ENCODE assay signal across 16 cellular contexts in genomic region chr6:39199541-39199940, GRCh38. TPM values are rescaled to one million over a fixed set of nuclear protein-coding genes. Genes with fewer than 3 reads are reported as not detected.
DNase-seq lines count a peak whose midpoint lies in the region; ATAC-seq, FAIRE-seq and TF ChIP-seq lines count a peak whose summit lies in the region.
"Had no signal": no experiment of that assay in that cellular context is flagged by ENCODE, and none has a peak within 500 bp of the region (broad histone marks: within the 10 kb centered on the region; RNA-seq: fewer than 3 reads in every experiment).

No MANE protein-coding gene starts in this region.

- H3K27ac ChIP-seq in right lobe of liver (no peak overlapping the region), HepG2 (ENCODE audit: extremely low read length, insufficient read depth, low read length) (no peak overlapping the region), endodermal cell (ENCODE audit: low read depth, low read length) (no peak overlapping the region), mesendoderm (ENCODE audit: low read depth, low read length) (no peak overlapping the region), SK-N-SH (ENCODE audit: low read depth in 2 of 2, low read length in 1 of 2) (no peak overlapping the region)
- H3K27ac ChIP-seq: 22Rv1, BLaER1, GM23248 had no signal

- no peak overlapping the region for H2BK15ac ChIP-seq in mesendoderm (replicated peaks; ENCODE audit: low read depth)

- no peak overlapping the region for H4K5ac ChIP-seq in mesendoderm (ENCODE audit: low read length)

- intact Hi-C loops in right lobe of liver (cut with DNase I): no loop called here
- intact Hi-C loops in HepG2 (cut with micrococcal nuclease; ENCODE audit: unreplicated experiment): no loop called here

- H3K56ac ChIP-seq in mesendoderm (ENCODE audit: low read length): peak overlapping the region; percentile 10

- no peak overlapping the region for H3K18ac ChIP-seq in mesendoderm (ENCODE audit: low read length)

- BruUV-seq in HepG2 (replicated peaks; lab: Mats Ljungman, UMichigan): no TSS peak

- peaks cover 0 to 31% (median 2%) of the 10 kb centered on the region in 4 donors for H3K4me1 ChIP-seq in right lobe of liver
- no peaks in the 10 kb centered on the region for H3K4me1 ChIP-seq in HepG2 (ENCODE audit: insufficient read depth, low read length)
- H3K4me1 ChIP-seq in endodermal cell (ENCODE audit: control insufficient read depth, insufficient read depth, low read length): peaks cover 29% of the 10 kb centered on the region
- peaks cover 28% of the 10 kb centered on the region for H3K4me1 ChIP-seq in mesendoderm (ENCODE audit: control insufficient read depth, low read depth, low read length)
- H3K4me1 ChIP-seq in SK-N-SH (ENCODE audit: control insufficient read depth in 1 of 2, insufficient read depth in 2 of 2, low read depth in 1 of 2, low read length in 1 of 2): peaks cover 0 to 4% of the 10 kb centered on the region in 2 experiments; a peak in 1 of 4 replicates

- H3K27me3 ChIP-seq in right lobe of liver (no peaks in the 10 kb centered on the region), HepG2 (ENCODE audit: control insufficient read depth in 1 of 2, insufficient read depth in 2 of 2, low read length in 2 of 2) (no peaks in the 10 kb centered on the region; a peak in 2 of 5 replicates), endodermal cell (ENCODE audit: control insufficient read depth, insufficient read depth, low read length, poor library complexity, severe bottlenecking) (no peaks in the 10 kb centered on the region), mesendoderm (ENCODE audit: insufficient read depth, low read length, poor library complexity) (no peaks in the 10 kb centered on the region), SK-N-SH (ENCODE audit: insufficient read depth) (no peaks in the 10 kb centered on the region)

- TF ChIP-seq POLR2A in right lobe of liver (IDR thresholded peaks at IDR 0.05) (no peak), HepG2 (IDR thresholded peaks at IDR 0.05; ENCODE audit: insufficient read depth in 1 of 2, low read depth in 2 of 2, low read length in 2 of 2) (no peak)

- TF ChIP-seq CTCF in right lobe of liver (IDR thresholded peaks at IDR 0.05) (no peak), HepG2 (CRISPR knock-in tag; IDR thresholded peaks at IDR 0.05) (no peak), endodermal cell (conservative IDR thresholded peaks at IDR 0.05) (no peak), SK-N-SH (IDR thresholded peaks at IDR 0.05) (no peak)

- H3K36me3 Mint-ChIP-seq in endodermal cell (ENCODE audit: low read depth): peaks cover 32% of the 10 kb centered on the region

- peak in 2 of 3 donors; percentile 13 to 46 for DNase-seq in right lobe of liver
- DNase-seq in HepG2 (ENCODE audit: low spot score): no peak
- no peak for DNase-seq in endodermal cell
- no peak for DNase-seq in mesendoderm
- DNase-seq in SK-N-SH: no peak
- DNase-seq: AML-193, DMS 273 treated with DMSO at 0.1 percent for 48 hours, GM23248, H7 had no signal

- no peak for ATAC-seq in right lobe of liver
- no peak for ATAC-seq in HepG2
- no peak for ATAC-seq in GM18909 (IDR thresholded peaks at IDR 0.05; ENCODE audit: poor library complexity, unreplicated experiment)
- no peak for ATAC-seq in GM18517 (IDR thresholded peaks at IDR 0.05; ENCODE audit: unreplicated experiment)

- H3K36me3 ChIP-seq in right lobe of liver: peaks cover 0 to 14% (median 4%) of the 10 kb centered on the region in 4 donors
- no peaks in the 10 kb centered on the region for H3K36me3 ChIP-seq in HepG2 (replicated peaks in 1 of 2; ENCODE audit: control insufficient read depth in 1 of 2, insufficient read depth in 2 of 2, low read length in 2 of 2)
- peaks cover 15% of the 10 kb centered on the region for H3K36me3 ChIP-seq in endodermal cell (ENCODE audit: control insufficient read depth, insufficient read depth, low read length)
- H3K36me3 ChIP-seq in mesendoderm (ENCODE audit: control insufficient read depth, insufficient read depth, low read length): peaks cover 2% of the 10 kb centered on the region
- no peaks in the 10 kb centered on the region for H3K36me3 ChIP-seq in SK-N-SH (replicated peaks in 1 of 2; ENCODE audit: control insufficient read depth in 1 of 2, insufficient read depth in 2 of 2, low read length in 1 of 2)
- H3K36me3 ChIP-seq: BLaER1 had no signal

- H3K9me2 ChIP-seq in SK-N-SH: no peaks in the 10 kb centered on the region

- H3K27me3 Mint-ChIP-seq in endodermal cell (ENCODE audit: insufficient read depth): no peaks in the 10 kb centered on the region
- H3K27me3 Mint-ChIP-seq: CD8-positive, alpha-beta memory T cell had no signal

- in situ Hi-C loops in HepG2 (cut with HindIII; ENCODE audit: extremely low pct_ligation_motif_present, low pct_unique_long_range_greater_than_20kb): no loop called here

- TF ChIP-seq RAD21 in HepG2 (CRISPR knock-in tag; IDR thresholded peaks at IDR 0.05) (no peak), SK-N-SH (IDR thresholded peaks at IDR 0.05; ENCODE audit: low read length) (no peak)

- no peak for TF ChIP-seq EP300 in HepG2 (IDR thresholded peaks at IDR 0.05; ENCODE audit: low read depth in 2 of 2, low read length in 2 of 2)
- no peak for TF ChIP-seq EP300 in HepG2 (CRISPR knock-in tag; IDR thresholded peaks at IDR 0.05; ENCODE audit: borderline replicate concordance)
- no peak for TF ChIP-seq EP300 in SK-N-SH (IDR thresholded peaks at IDR 0.05; ENCODE audit: borderline replicate concordance in 1 of 2, low read depth in 1 of 2, low read length in 1 of 2)

- H3K9me3 Mint-ChIP-seq in endodermal cell: no peaks in the 10 kb centered on the region
- H3K9me3 Mint-ChIP-seq: CD8-positive, alpha-beta memory T cell had no signal

- H3K23ac ChIP-seq in mesendoderm (ENCODE audit: low read length): no peak overlapping the region

- H2AK5ac ChIP-seq in mesendoderm (ENCODE audit: low read length): no peak overlapping the region

- H3K4me3 Mint-ChIP-seq in endodermal cell: no peak overlapping the region
- H3K4me3 Mint-ChIP-seq: CD8-positive, alpha-beta memory T cell had no signal

- H3K4me1 Mint-ChIP-seq in endodermal cell: peaks cover 63% of the 10 kb centered on the region

- H3K79me1 ChIP-seq in mesendoderm (ENCODE audit: low read length): peaks cover 29% of the 10 kb centered on the region

- H2AFZ ChIP-seq in HepG2 (ENCODE audit: low read length): no peak overlapping the region
- no peak overlapping the region for H2AFZ ChIP-seq in SK-N-SH (ENCODE audit: low read depth)
- H2AFZ ChIP-seq: GM23248 had no signal

- H3K79me2 ChIP-seq in HepG2 (ENCODE audit: insufficient read depth, low read length): no peaks in the 10 kb centered on the region
- peaks cover 17% of the 10 kb centered on the region for H3K79me2 ChIP-seq in mesendoderm (ENCODE audit: control insufficient read depth, insufficient read depth, low read length)
- H3K79me2 ChIP-seq in SK-N-SH (ENCODE audit: insufficient read depth): no peaks in the 10 kb centered on the region

- no peak overlapping the region for H2BK120ac ChIP-seq in mesendoderm (ENCODE audit: low read depth, low read length)

- no peak overlapping the region for H3K4me2 ChIP-seq in HepG2 (ENCODE audit: low read depth, low read length)
- no peak overlapping the region for H3K4me2 ChIP-seq in mesendoderm (ENCODE audit: low read length)
- no peak overlapping the region for H3K4me2 ChIP-seq in SK-N-SH
- H3K4me2 ChIP-seq: BLaER1 had no signal

- 58% methylated on average over 4 of the region's 5 CpGs for WGBS in right lobe of liver (ENCODE audit: insufficient coverage, low coverage, low lambda C conversion rate, missing lambda C conversion rate)
- WGBS in HepG2 (ENCODE audit: low lambda C conversion rate): 46% methylated on average over 4 of the region's 5 CpGs
- 95 to 100% methylated on average over 4 to 5 of the region's 5 CpGs for WGBS in endodermal cell (ENCODE audit: insufficient coverage in 1 of 2, insufficient read length in 1 of 2), 2 experiments
- no CpG with 5 or more reads among the region's 5 CpGs for WGBS in mesendoderm (ENCODE audit: extremely low coverage, insufficient coverage, low lambda C conversion rate)
- WGBS in SK-N-SH (ENCODE audit: low lambda C conversion rate): 40% methylated on average over 1 of the region's 5 CpGs

- peak overlapping the region; percentile 49 for H3K27ac Mint-ChIP-seq in endodermal cell
- H3K27ac Mint-ChIP-seq: CD8-positive, alpha-beta memory T cell had no signal

- no peaks in the 10 kb centered on the region for H3F3A ChIP-seq in SK-N-SH (replicated peaks; ENCODE audit: insufficient read depth)

- H3K4me3 ChIP-seq in right lobe of liver (no peak overlapping the region), HepG2 (replicated peaks in 1 of 3; ENCODE audit: insufficient read depth in 1 of 3, low read depth in 2 of 3, low read length in 3 of 3) (no peak overlapping the region), endodermal cell (ENCODE audit: low read length) (no peak overlapping the region), mesendoderm (ENCODE audit: low read length) (no peak overlapping the region), SK-N-SH (ENCODE audit: low read depth in 2 of 2, low read length in 1 of 2) (no peak overlapping the region)
- H3K4me3 ChIP-seq: BLaER1, GM23248 had no signal

- CTCF ChIA-PET in HepG2 (lab: Yijun Ruan, JAX; ENCODE audit: low intra/inter-chr PET ratio, low total read pairs): no interaction called here
- CTCF ChIA-PET in SK-N-SH (lab: Yijun Ruan, JAX): interaction anchor here (1.2 to 3.0 kb wide), 4 partner anchors 10 to 327 kb away, joined by 3 to 8 read pairs (median 4); no protein-coding TSS in a partner anchor

- H4K8ac ChIP-seq in mesendoderm (ENCODE audit: low read depth, low read length): no peak overlapping the region

- H3K4ac ChIP-seq in mesendoderm (ENCODE audit: low read depth, low read length): no peak overlapping the region

- POLR2A ChIA-PET in HepG2 (lab: Yijun Ruan, JAX): no interaction called here
- POLR2A ChIA-PET in SK-N-SH (lab: Yijun Ruan, JAX): no interaction called here

- H2BK5ac ChIP-seq in mesendoderm (ENCODE audit: low read length): no peak overlapping the region

- H3K9me3 ChIP-seq in right lobe of liver: no peaks in the 10 kb centered on the region
- no peaks in the 10 kb centered on the region for H3K9me3 ChIP-seq in HepG2 (ENCODE audit: low read length)
- peaks cover 6% of the 10 kb centered on the region for H3K9me3 ChIP-seq in endodermal cell (ENCODE audit: control insufficient read depth, low read length)
- H3K9me3 ChIP-seq in SK-N-SH: no peaks in the 10 kb centered on the region
- H3K9me3 ChIP-seq: BLaER1 had no signal

- no peaks in the 10 kb centered on the region for H4K20me1 ChIP-seq in HepG2 (ENCODE audit: insufficient read depth, low read length)
- no peaks in the 10 kb centered on the region for H4K20me1 ChIP-seq in SK-N-SH (ENCODE audit: insufficient read depth)
- H4K20me1 ChIP-seq: BLaER1 had no signal

- FAIRE-seq in HepG2 (lab: Jason Lieb, UNC): no peak
- FAIRE-seq: HTR-8/SVneo had no signal

- H3K9ac ChIP-seq in HepG2 (ENCODE audit: insufficient read depth, low read depth, low read length): no peak overlapping the region
- H3K9ac ChIP-seq in endodermal cell (ENCODE audit: extremely low read depth, low read length, poor library complexity, severe bottlenecking): no peak overlapping the region
- no peak overlapping the region for H3K9ac ChIP-seq in mesendoderm (ENCODE audit: low read length)
- H3K9ac ChIP-seq in SK-N-SH: no peak overlapping the region
- H3K9ac ChIP-seq: BLaER1, GM23248 had no signal

RNA-seq across cellular contexts. Expression of gene KCNK5, which starts 29.7 kb away (rescaled TPM):
- total RNA-seq in right lobe of liver (10 to 100 TPM in 2 of 6 experiments, 1 to 10 TPM in 4; 3.2 to 54.3 (median 6.7) TPM), HepG2 (2016; rRNA removed; fragmentation: Illumina TruSeq; extraction: Trizol) (0.04 TPM in 1 of 2 replicates, not detected in the other), endodermal cell (10 to 100 TPM; 29.8 to 32.2 TPM)
- not detected in 2 replicates for total RNA-seq in HepG2 (2016; cell fraction: cytosol; rRNA removed; fragmentation: Illumina TruSeq; extraction: Trizol; ENCODE audit: low read depth)
- total RNA-seq in HepG2 (2016; cell fraction: insoluble cytoplasmic fraction; rRNA removed; fragmentation: Illumina TruSeq; extraction: Trizol): 0.04 TPM in 1 of 2 replicates, not detected in the other
- total RNA-seq in HepG2 (2016; cell fraction: membrane; rRNA removed; fragmentation: Illumina TruSeq; extraction: Trizol): not detected in 2 replicates
- not detected in 2 replicates for total RNA-seq in HepG2 (2016; cell fraction: nucleus; rRNA removed; fragmentation: Illumina TruSeq; extraction: Trizol)
- polyA plus RNA-seq in HepG2 (2011; rRNA removed) (0.03 TPM in 1 of 2 replicates, not detected in the other), SK-N-SH (2012; rRNA removed) (0.03 TPM in 1 of 2 replicates, not detected in the other)
- 0.01 TPM in 1 of 2 replicates, not detected in the other for polyA plus RNA-seq in HepG2 (2011; cell fraction: cytosol; rRNA removed)
- polyA plus RNA-seq in HepG2 (2011; cell fraction: nucleus; rRNA removed): not detected in 2 replicates
- polyA plus RNA-seq in HepG2 (2012): not detected in 2 replicates
- polyA plus RNA-seq in HepG2 (2016; cell fraction: cytosol; fragmentation: Illumina TruSeq; extraction: Trizol; ENCODE audit: low read depth): not detected in 2 replicates
- not detected in 2 replicates for polyA plus RNA-seq in HepG2 (2016; cell fraction: insoluble cytoplasmic fraction; fragmentation: Illumina TruSeq; extraction: Trizol; ENCODE audit: low read depth)
- not detected in 2 replicates for polyA plus RNA-seq in HepG2 (2016; cell fraction: membrane; fragmentation: Illumina TruSeq; extraction: Trizol; ENCODE audit: low read depth)
- not detected in 2 replicates for polyA plus RNA-seq in HepG2 (2016; cell fraction: nucleus; fragmentation: Illumina TruSeq; extraction: Trizol; ENCODE audit: insufficient read depth, low read depth)
- 9.6 TPM in 1 of 2 replicates, not detected in the other for polyA minus RNA-seq in HepG2 (2011; rRNA and poly(A)+ RNA removed; ENCODE audit: low replicate concordance)
- polyA minus RNA-seq in HepG2 (2011; cell fraction: cytosol; rRNA and poly(A)+ RNA removed): not detected in 2 replicates
- not detected in 2 replicates for polyA minus RNA-seq in HepG2 (2011; cell fraction: nucleus; rRNA and poly(A)+ RNA removed)
- polyA plus RNA-seq in endodermal cell (2013, experiment 1 of 2): 11.1 TPM
- polyA plus RNA-seq in endodermal cell (2013, experiment 2 of 2): 11.0 TPM
- 8.2 TPM for polyA plus RNA-seq in mesendoderm (2013, experiment 1 of 2)
- polyA plus RNA-seq in mesendoderm (2013, experiment 2 of 2): 8.3 TPM
- 0.03 and 0.05 TPM in 2 replicates for polyA plus RNA-seq in SK-N-SH (2012; cell fraction: cytosol; rRNA removed)
- polyA plus RNA-seq in SK-N-SH (2012; cell fraction: nucleus; rRNA removed): 0.04 TPM in 2 replicates
- total RNA-seq: A673, GM23248 had no signal
- polyA plus RNA-seq: GM23248 had no signal

Comparison
In these comparisons a context has a peak if more than half of its experiments do, and no peak if none do; other contexts are left out.
1. DNase-seq: peak in right lobe of liver (2 of 3); none in HepG2 (single experiment), endodermal cell (single experiment), mesendoderm (single experiment) and SK-N-SH (single experiment).